22 cellular contexts compared by ENCODE assay signal in genomic region chr16:48035142-48035541, GRCh38.
DNase-seq lines count a peak whose midpoint lies in the region; ATAC-seq, FAIRE-seq and TF ChIP-seq lines count a peak whose summit lies in the region.
"Had no signal": no experiment of that assay in that cellular context is flagged by ENCODE, and none has a peak within 500 bp of the region (broad histone marks: within the 10 kb centered on the region; RNA-seq: fewer than 3 reads in every experiment).

No MANE protein-coding gene starts in this region.

- BruUV-seq in HepG2 (replicated peaks; lab: Mats Ljungman, UMichigan), result no TSS peak

- FAIRE-seq in HepG2 (lab: Jason Lieb, UNC), result no peak
- no peak for FAIRE-seq in bronchial epithelial cell (lab: Jason Lieb, UNC)
- FAIRE-seq: GM12892, GM18507, H54, HTR-8/SVneo had no signal

- H2AFZ ChIP-seq in HepG2 (ENCODE audit: low read length) (no peak overlapping the region), hepatocyte (no peak overlapping the region)
- H2AFZ ChIP-seq: GM23248 had no signal

- H3K27me3 ChIP-seq in HepG2 (ENCODE audit: control insufficient read depth in 1 of 2, insufficient read depth in 2 of 2, low read length in 2 of 2) (peaks cover 0 to 4% of the 10 kb centered on the region in 2 experiments; a peak in 2 of 5 replicates), right lobe of liver (no peaks in the 10 kb centered on the region), bronchial epithelial cell (ENCODE audit: control insufficient read depth, insufficient read depth, low read length) (no peaks in the 10 kb centered on the region), hepatocyte (no peaks in the 10 kb centered on the region), upper lobe of right lung (no peaks in the 10 kb centered on the region)
- H3K27me3 ChIP-seq: BLaER1 had no signal

- H3K9me2 ChIP-seq in hepatocyte (replicated peaks; ENCODE audit: insufficient read depth), result no peaks in the 10 kb centered on the region

- TF ChIP-seq EP300 in HepG2 (IDR thresholded peaks at IDR 0.05; ENCODE audit: low read depth in 2 of 2, low read length in 2 of 2), result no peak
- TF ChIP-seq EP300 in HepG2 (CRISPR knock-in tag; IDR thresholded peaks at IDR 0.05; ENCODE audit: borderline replicate concordance), result no peak

- H3K36me3 Mint-ChIP-seq in T-helper 2 cell treated with Interferon-gamma antibody and Interleukin-4, amounts not matched to agents 5 μg/mL and 100 μg/mL, for 36 hours (ENCODE audit: low read depth), result no peaks in the 10 kb centered on the region
- H3K36me3 Mint-ChIP-seq: CD14-positive monocyte; CD4-positive, alpha-beta memory T cell had no signal

- H3K27ac ChIP-seq in HepG2 (ENCODE audit: extremely low read length, insufficient read depth, low read length) (no peak overlapping the region), right lobe of liver (no peak overlapping the region), hepatocyte (no peak overlapping the region), upper lobe of right lung (no peak overlapping the region)
- H3K27ac ChIP-seq: BLaER1, GM23248, HL-60 had no signal

- H3K36me3 ChIP-seq in HepG2 (replicated peaks in 1 of 2; ENCODE audit: control insufficient read depth in 1 of 2, insufficient read depth in 2 of 2, low read length in 2 of 2), result no peaks in the 10 kb centered on the region
- no peaks in the 10 kb centered on the region for H3K36me3 ChIP-seq in right lobe of liver
- H3K36me3 ChIP-seq in bronchial epithelial cell (ENCODE audit: control insufficient read depth, insufficient read depth, low read length), result no peaks in the 10 kb centered on the region
- no peaks in the 10 kb centered on the region for H3K36me3 ChIP-seq in hepatocyte (replicated peaks; ENCODE audit: insufficient read depth, low read depth)
- no peaks in the 10 kb centered on the region for H3K36me3 ChIP-seq in upper lobe of right lung
- H3K36me3 ChIP-seq: BLaER1 had no signal

- CTCF ChIA-PET in HepG2 (lab: Yijun Ruan, JAX; ENCODE audit: low intra/inter-chr PET ratio, low total read pairs), result no interaction called here

- DNase-seq in HepG2 (ENCODE audit: low spot score) (no peak), right lobe of liver (no peak), bronchial epithelial cell (ENCODE audit: low read depth) (peak; percentile 55), hepatocyte (ENCODE audit: low spot score) (peak; percentile 35), upper lobe of right lung (no peak), T-helper 1 cell (no peak)
- DNase-seq in T-helper 2 cell treated with Interferon-gamma antibody and Interleukin-4, amounts not matched to agents 5 μg/mL and 100 μg/mL, for 36 hours (ENCODE audit: low spot score), result no peak
- DNase-seq: 8988T; CD4-positive, alpha-beta memory T cell; DMS153; DMS79; GDM1; GM23248; HCEC 1CT had no signal

- in situ Hi-C loops in HepG2 (cut with HindIII; ENCODE audit: extremely low pct_ligation_motif_present, low pct_unique_long_range_greater_than_20kb), result no loop called here

- no peak for TF ChIP-seq POLR2A in HepG2 (IDR thresholded peaks at IDR 0.05; ENCODE audit: insufficient read depth in 1 of 2, low read depth in 2 of 2, low read length in 2 of 2)
- TF ChIP-seq POLR2A in right lobe of liver (IDR thresholded peaks at IDR 0.05), result no peak

- intact Hi-C loops in HepG2 (cut with micrococcal nuclease; ENCODE audit: unreplicated experiment) (no loop called here), right lobe of liver (cut with DNase I) (no loop called here), upper lobe of right lung (cut with DNase I) (no loop called here)

- no peak for ATAC-seq in HepG2
- no peak for ATAC-seq in right lobe of liver
- ATAC-seq in upper lobe of right lung, result peak; percentile 24
- no peak for ATAC-seq in HG02798 (IDR thresholded peaks at IDR 0.05; ENCODE audit: poor library complexity, unreplicated experiment)

- H3K9me3 ChIP-seq in HepG2 (ENCODE audit: low read length) (peaks cover 5% of the 10 kb centered on the region), right lobe of liver (no peaks in the 10 kb centered on the region), hepatocyte (ENCODE audit: low read depth) (no peaks in the 10 kb centered on the region), upper lobe of right lung (no peaks in the 10 kb centered on the region)
- H3K9me3 ChIP-seq: BLaER1 had no signal

- H3K27me3 Mint-ChIP-seq in T-helper 2 cell treated with Interferon-gamma antibody and Interleukin-4, amounts not matched to agents 5 μg/mL and 100 μg/mL, for 36 hours (ENCODE audit: low read depth), result no peaks in the 10 kb centered on the region

- H3K4me3 Mint-ChIP-seq in T-helper 2 cell treated with Interferon-gamma antibody and Interleukin-4, amounts not matched to agents 5 μg/mL and 100 μg/mL, for 36 hours, result no peak overlapping the region
- H3K4me3 Mint-ChIP-seq: CD14-positive monocyte; CD4-positive, alpha-beta memory T cell had no signal

- 8% methylated on average over 4 of the region's 4 CpGs for WGBS in HepG2 (ENCODE audit: low lambda C conversion rate)
- WGBS in right lobe of liver (ENCODE audit: insufficient coverage, low coverage, low lambda C conversion rate, missing lambda C conversion rate), result 47% methylated on average over 4 of the region's 4 CpGs
- 50% methylated on average over 4 of the region's 4 CpGs for WGBS in hepatocyte (ENCODE audit: low lambda C conversion rate, missing lambda C conversion rate)

- H3K9me3 Mint-ChIP-seq in T-helper 2 cell treated with Interferon-gamma antibody and Interleukin-4, amounts not matched to agents 5 μg/mL and 100 μg/mL, for 36 hours, result no peaks in the 10 kb centered on the region

- POLR2A ChIA-PET in HepG2 (lab: Yijun Ruan, JAX), result no interaction called here

- H3K4me3 ChIP-seq in HepG2 (replicated peaks in 1 of 3; ENCODE audit: insufficient read depth in 1 of 3, low read depth in 2 of 3, low read length in 3 of 3) (no peak overlapping the region), right lobe of liver (no peak overlapping the region), bronchial epithelial cell (ENCODE audit: low read depth, low read length) (no peak overlapping the region), hepatocyte (no peak overlapping the region), upper lobe of right lung (no peak overlapping the region)
- H3K4me3 ChIP-seq: BLaER1, GM23248 had no signal

- no peaks in the 10 kb centered on the region for H3K79me2 ChIP-seq in HepG2 (ENCODE audit: insufficient read depth, low read length)
- no peaks in the 10 kb centered on the region for H3K79me2 ChIP-seq in hepatocyte

- no peaks in the 10 kb centered on the region for H3K4me1 Mint-ChIP-seq in T-helper 2 cell treated with Interferon-gamma antibody and Interleukin-4, amounts not matched to agents 5 μg/mL and 100 μg/mL, for 36 hours (ENCODE audit: low read depth)
- H3K4me1 Mint-ChIP-seq: CD14-positive monocyte; CD4-positive, alpha-beta memory T cell had no signal

- H3K4me1 ChIP-seq in HepG2 (ENCODE audit: insufficient read depth, low read length) (0 out of 2 replicates have a peak, but pooled peaks cover 5% of the 10 kb centered on the region), right lobe of liver (no peaks in the 10 kb centered on the region), hepatocyte (ENCODE audit: insufficient read depth) (no peaks in the 10 kb centered on the region), upper lobe of right lung (no peaks in the 10 kb centered on the region)
- H3K4me1 ChIP-seq: BLaER1 had no signal

- TF ChIP-seq RAD21 in HepG2 (CRISPR knock-in tag; IDR thresholded peaks at IDR 0.05), result no peak

- no peak overlapping the region for H3K9ac ChIP-seq in HepG2 (ENCODE audit: insufficient read depth, low read depth, low read length)
- H3K9ac ChIP-seq: BLaER1, GM23248 had no signal

- H3K4me2 ChIP-seq in HepG2 (ENCODE audit: low read depth, low read length) (no peak overlapping the region), hepatocyte (no peak overlapping the region)
- H3K4me2 ChIP-seq: BLaER1 had no signal

- H3K27ac Mint-ChIP-seq in T-helper 2 cell treated with Interferon-gamma antibody and Interleukin-4, amounts not matched to agents 5 μg/mL and 100 μg/mL, for 36 hours, result no peak overlapping the region
- H3K27ac Mint-ChIP-seq: CD14-positive monocyte; CD4-positive, alpha-beta memory T cell had no signal

- TF ChIP-seq CTCF in HepG2 (CRISPR knock-in tag; IDR thresholded peaks at IDR 0.05) (no peak), right lobe of liver (IDR thresholded peaks at IDR 0.05) (no peak), bronchial epithelial cell (IDR thresholded peaks at IDR 0.05; ENCODE audit: insufficient read depth, low read length, severe bottlenecking) (no peak), hepatocyte (IDR thresholded peaks at IDR 0.05; ENCODE audit: poor library complexity) (no peak), upper lobe of right lung (IDR thresholded peaks at IDR 0.05) (no peak)

- H4K20me1 ChIP-seq in HepG2 (ENCODE audit: insufficient read depth, low read length) (no peaks in the 10 kb centered on the region), hepatocyte (ENCODE audit: insufficient read depth, poor library complexity, severe bottlenecking) (no peaks in the 10 kb centered on the region)
- H4K20me1 ChIP-seq: BLaER1 had no signal

TF ChIP-seq in HepG2, 621 proteins besides CTCF, POLR2A, EP300 and RAD21:
- peak; percentile 81 for TF ChIP-seq RFX5 (IDR thresholded peaks at IDR 0.05; ENCODE audit: low read depth, low read length)
- no peak for TF ChIP-seq MTERF4 (CRISPR knock-in tag; IDR thresholded peaks at IDR 0.05)
- TF ChIP-seq MXD4 (CRISPR knock-in tag; IDR thresholded peaks at IDR 0.05), result no peak
- TF ChIP-seq ZNF816 (CRISPR knock-in tag; IDR thresholded peaks at IDR 0.05; ENCODE audit: borderline replicate concordance), result no peak

Comparison
In these comparisons a context has a peak if more than half of its experiments do, and no peak if none do; other contexts are left out.
1. DNase-seq: peak in bronchial epithelial cell (single experiment) and hepatocyte (single experiment); none in HepG2 (single experiment), right lobe of liver (0 of 3), upper lobe of right lung (single experiment), T-helper 2 cell treated with Interferon-gamma antibody and Interleukin-4, amounts not matched to agents 5 μg/mL and 100 μg/mL, for 36 hours (single experiment) and T-helper 1 cell (0 of 5).